In the genomic region with DNA sequence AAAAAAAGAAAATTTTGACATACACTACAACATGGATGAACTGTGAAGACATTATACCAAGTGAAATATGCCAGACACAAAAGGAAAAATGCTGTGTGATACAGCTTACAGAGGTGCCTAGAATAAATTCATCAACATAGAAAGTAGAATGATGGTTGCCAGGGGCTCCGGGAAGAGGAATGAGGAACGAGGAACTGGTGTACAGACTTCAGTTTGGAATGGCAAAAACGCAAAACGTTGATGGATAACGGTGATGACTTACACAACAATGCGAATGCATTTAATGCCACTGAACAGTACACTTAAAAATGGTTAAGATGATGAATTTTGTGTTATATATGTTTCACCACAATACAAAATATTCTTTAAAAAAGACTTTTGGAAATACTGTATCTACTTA, we compare ENCODE assay signal across 25 cellular contexts.
DNase-seq lines count a peak whose midpoint lies in the region; FAIRE-seq and TF ChIP-seq lines count a peak whose summit lies in the region.
"Had no signal": no experiment of that assay in that cellular context is flagged by ENCODE, and none has a peak within 500 bp of the region (broad histone marks: within the 10 kb centered on the region; RNA-seq: fewer than 3 reads in every experiment).

No MANE protein-coding gene starts in this region.

- H3K79me1 ChIP-seq in trophoblast cell (ENCODE audit: low read length) = no peaks in the 10 kb centered on the region

- H3K4me2 ChIP-seq in trophoblast cell (ENCODE audit: low read length) = no peak overlapping the region
- H3K4me2 ChIP-seq: A549; BLaER1 treated with 17β-estradiol and CSF1 and Interleukin-3, amounts not matched to agents 10 nM and 100 nM had no signal

- no peak overlapping the region for H2BK5ac ChIP-seq in trophoblast cell (ENCODE audit: low read depth, low read length, poor library complexity)

- no peak overlapping the region for H3K4me3 Mint-ChIP-seq in endodermal cell
- H3K4me3 Mint-ChIP-seq: B cell; CD4-positive, alpha-beta T cell; CD8-positive, alpha-beta T cell had no signal

- no peak overlapping the region for H4K91ac ChIP-seq in trophoblast cell (ENCODE audit: low read depth, low read length)

- peak; percentile 21 for FAIRE-seq in D721Med (lab: Jason Lieb, UNC)
- FAIRE-seq: A549, GM12878, GM12892, GM18507 had no signal

- H3K9ac ChIP-seq in endodermal cell (ENCODE audit: extremely low read depth, low read length, poor library complexity, severe bottlenecking) = no peak overlapping the region
- H3K9ac ChIP-seq in trophoblast cell (ENCODE audit: low read length) = no peak overlapping the region
- H3K9ac ChIP-seq: BLaER1 treated with 17β-estradiol and CSF1 and Interleukin-3, amounts not matched to agents 10 nM and 100 nM had no signal

- no peak overlapping the region for H4K12ac ChIP-seq in trophoblast cell (ENCODE audit: low read depth, low read length)

- H3K4me1 ChIP-seq in endodermal cell (ENCODE audit: control insufficient read depth, insufficient read depth, low read length) (no peaks in the 10 kb centered on the region), trophoblast cell (ENCODE audit: control insufficient read depth in 1 of 2, insufficient read depth in 2 of 2, low read length in 2 of 2) (peaks cover 2 to 3% of the 10 kb centered on the region in 2 experiments)
- H3K4me1 ChIP-seq: A549 had no signal

- H3K4me3 ChIP-seq in endodermal cell (ENCODE audit: low read length) = no peak overlapping the region
- no peak overlapping the region for H3K4me3 ChIP-seq in trophoblast cell (ENCODE audit: low read depth, low read length)
- H3K4me3 ChIP-seq: A549; BLaER1 treated with 17β-estradiol and CSF1 and Interleukin-3, amounts not matched to agents 10 nM and 100 nM; GM12878 had no signal

- H3K36me3 ChIP-seq in endodermal cell (ENCODE audit: control insufficient read depth, insufficient read depth, low read length) = peaks cover 50% of the 10 kb centered on the region
- H3K36me3 ChIP-seq in trophoblast cell (ENCODE audit: control insufficient read depth in 1 of 2, insufficient read depth in 2 of 2, low read length in 2 of 2) = no peaks in the 10 kb centered on the region

- 63 to 94% methylated on average over 3 to 6 of the region's 6 CpGs for whole genome bisulfite sequencing in endodermal cell (ENCODE audit: insufficient coverage in 1 of 2, insufficient read length in 1 of 2), 2 experiments
- no CpG with 5 or more reads among the region's 6 CpGs for WGBS in trophoblast cell (ENCODE audit: extremely low coverage, insufficient coverage, insufficient read length)

- H3K79me2 ChIP-seq in trophoblast cell (ENCODE audit: control insufficient read depth, insufficient read depth, low read length, poor library complexity) = no peaks in the 10 kb centered on the region

- no peaks in the 10 kb centered on the region for H3K27me3 Mint-ChIP-seq in endodermal cell (ENCODE audit: insufficient read depth)
- H3K27me3 Mint-ChIP-seq: B cell; CD4-positive, alpha-beta T cell had no signal

- no peak overlapping the region for H3K4ac ChIP-seq in trophoblast cell (ENCODE audit: low read depth, low read length)

- H3K27ac ChIP-seq in endodermal cell (ENCODE audit: low read depth, low read length) (peak overlapping the region; percentile 55), trophoblast cell (ENCODE audit: low read depth, low read length) (no peak overlapping the region)
- H3K27ac ChIP-seq: 22Rv1; A549; BLaER1 treated with 17β-estradiol and CSF1 and Interleukin-3, amounts not matched to agents 10 nM and 100 nM; C4-2B had no signal

- TF ChIP-seq CTCF in D721Med (IDR thresholded peaks at IDR 0.05; ENCODE audit: insufficient read depth, missing control alignments) = no peak
- TF ChIP-seq CTCF in endodermal cell (conservative IDR thresholded peaks at IDR 0.05) = no peak

- H3K9me3 ChIP-seq in endodermal cell (ENCODE audit: control insufficient read depth, low read length) = no peaks in the 10 kb centered on the region
- H3K9me3 ChIP-seq in trophoblast cell (ENCODE audit: insufficient read depth, low read depth, low read length) = no peaks in the 10 kb centered on the region
- H3K9me3 ChIP-seq: A549; BLaER1 treated with 17β-estradiol and CSF1 and Interleukin-3, amounts not matched to agents 10 nM and 100 nM; Caco-2 had no signal

- H2AFZ ChIP-seq in trophoblast cell (ENCODE audit: insufficient read depth, low read length, poor library complexity) = no peak overlapping the region

- H3K14ac ChIP-seq in trophoblast cell (ENCODE audit: low read length) = no peak overlapping the region

- H3K27me3 ChIP-seq in endodermal cell (ENCODE audit: control insufficient read depth, insufficient read depth, low read length, poor library complexity, severe bottlenecking) = no peaks in the 10 kb centered on the region
- H3K27me3 ChIP-seq in trophoblast cell (ENCODE audit: insufficient read depth, low read length) = no peaks in the 10 kb centered on the region
- H3K27me3 ChIP-seq: BLaER1 treated with 17β-estradiol and CSF1 and Interleukin-3, amounts not matched to agents 10 nM and 100 nM had no signal

- no peak overlapping the region for H2AK5ac ChIP-seq in trophoblast cell (ENCODE audit: low read length)

- no peak for DNase-seq in D721Med (ENCODE audit: insufficient read length, low spot score)
- DNase-seq in endodermal cell = no peak
- peak; percentile 56 to 87 for DNase-seq in trophoblast cell
- no peak for DNase-seq in NCI-H2196 treated with DMSO at 0.1 percent for 48 hours (lab: John Stamatoyannopoulos, UW; ENCODE audit: unreplicated experiment)
- no peak for DNase-seq in mucosa of gallbladder (ENCODE audit: low spot score)
- DNase-seq: AML-193; Caco-2; Calu3; CD4-positive, alpha-beta T cell; CD8-positive, alpha-beta T cell; DMS 273 treated with DMSO at 0.1 percent for 48 hours; DMS153; DMS53; DMS79; DND-41; EL; GDM1 had no signal

- no peaks in the 10 kb centered on the region for H3K9me3 Mint-ChIP-seq in endodermal cell
- H3K9me3 Mint-ChIP-seq: CD4-positive, alpha-beta T cell; CD8-positive, alpha-beta T cell had no signal

- H2BK120ac ChIP-seq in trophoblast cell (ENCODE audit: insufficient read depth, low read length, poor library complexity) = no peak overlapping the region

- peaks cover 3% of the 10 kb centered on the region for H3K4me1 Mint-ChIP-seq in endodermal cell

- H2BK12ac ChIP-seq in trophoblast cell (ENCODE audit: low read length) = no peak overlapping the region

- H4K8ac ChIP-seq in trophoblast cell (ENCODE audit: low read depth, low read length) = no peak overlapping the region

- H3K27ac Mint-ChIP-seq in endodermal cell = no peak overlapping the region
- H3K27ac Mint-ChIP-seq: B cell; CD4-positive, alpha-beta T cell; CD8-positive, alpha-beta T cell had no signal

- no peak overlapping the region for H3K18ac ChIP-seq in trophoblast cell (ENCODE audit: low read length)

- H3K36me3 Mint-ChIP-seq in endodermal cell (ENCODE audit: low read depth) = peaks cover 26% of the 10 kb centered on the region

- no peak overlapping the region for H3K23ac ChIP-seq in trophoblast cell (ENCODE audit: low read length)

Comparison
In these comparisons a context has a peak if more than half of its experiments do, and no peak if none do; other contexts are left out.
1. DNase-seq: peak in trophoblast cell (2 of 2); none in D721Med (single experiment), endodermal cell (single experiment), NCI-H2196 treated with DMSO at 0.1 percent for 48 hours (single experiment) and mucosa of gallbladder (single experiment).